8 cellular contexts compared by ENCODE assay signal in the genomic region with DNA sequence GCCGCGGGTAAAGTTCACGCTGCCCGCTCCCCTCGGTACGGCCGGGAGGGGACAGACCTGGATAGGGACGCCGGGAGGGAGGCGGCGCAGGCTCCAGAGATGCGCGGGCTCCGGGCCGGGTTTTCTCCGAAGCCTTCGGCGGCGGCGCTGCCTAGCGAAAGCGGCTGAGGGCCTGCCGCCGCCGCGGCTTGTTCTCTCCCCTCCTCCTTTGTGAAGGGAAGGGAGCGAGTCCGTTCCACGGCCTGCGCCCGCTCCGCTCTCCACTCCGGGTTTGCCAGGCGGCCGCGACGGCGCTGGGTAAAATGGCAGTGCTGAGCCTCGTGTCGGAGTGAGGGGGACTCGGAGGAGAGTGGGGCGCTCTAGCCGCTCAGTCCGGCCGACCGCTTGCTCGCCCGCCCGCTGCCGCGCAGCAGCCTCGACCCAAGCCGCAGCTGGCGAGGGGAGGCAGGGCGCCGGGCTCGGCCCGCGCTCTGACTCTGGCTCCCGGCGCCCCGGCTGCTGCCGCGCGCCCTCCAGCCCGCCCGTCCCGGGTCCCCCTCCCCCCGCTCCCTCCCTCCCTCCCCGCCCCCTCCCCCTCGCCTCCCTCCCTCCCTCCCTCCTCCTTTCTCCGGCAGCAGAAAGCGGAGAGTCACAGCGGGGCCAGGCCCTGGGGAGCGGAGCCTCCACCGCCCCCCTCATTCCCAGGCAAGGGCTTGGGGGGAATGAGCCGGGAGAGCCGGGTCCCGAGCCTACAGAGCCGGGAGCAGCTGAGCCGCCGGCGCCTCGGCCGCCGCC. TPM values are rescaled to one million over a fixed set of nuclear protein-coding genes. Genes with fewer than 3 reads are reported as not detected.
A peak's percentile ranks its signal among the peaks of the same experiment; 100 is the strongest.
DNase-seq lines count a peak whose midpoint lies in the region; ATAC-seq, FAIRE-seq and TF ChIP-seq lines count a peak whose summit lies in the region.

A gene (plus strand): TSS at position 599 of the 774 bp plus-strand sequence. CDS start 389 bp downstream, outside the sequence.

- peaks cover 14 to 73% (median 53%) of the 10 kb centered on the region in 9 donors for H3K4me1 ChIP-seq in heart right ventricle
- peaks cover 36 to 60% (median 54%) of the 10 kb centered on the region in 4 donors for H3K4me1 ChIP-seq in transverse colon

- peaks cover 21% of the 10 kb centered on the region for H3K4me1 Mint-ChIP-seq in T-helper 17 cell

- 0% methylated on average over 49 to 81 of the region's 86 CpGs for WGBS in heart right ventricle, 2 donors
- WGBS in transverse colon (ENCODE audit: low coverage in 1 of 2), 2 donors = 0% methylated on average over 65 of the region's 86 CpGs; no CpG with 5 or more reads in 1 of the 2 donors

- DNase-seq in GM12892 (ENCODE audit: insufficient read length) (peak; percentile 71), NCI-H1694 treated with DMSO at 0.1 percent for 48 hours (lab: John Stamatoyannopoulos, UW) (peak; percentile 88), T-helper 17 cell (peak; percentile 91 to 96 (median 94)), amniotic stem cell (lab: John Stamatoyannopoulos, UW) (peak; percentile 90), heart right ventricle (peak; percentile 95 to 97), posterior cingulate gyrus (peak; percentile 90 to 98 (median 92)), transverse colon (peak; percentile 97)

- peak within 1 kb of the TSS; percentile 98 for H3K4me3 Mint-ChIP-seq in T-helper 17 cell

- intact Hi-C loops in heart right ventricle (cut with DNase I) (loop anchor here in 5 of 10 donors (2.0 to 10.0 kb wide), 4 partner anchors 47 to 93 kb away; a partner anchor contains a TSS), posterior cingulate gyrus (cut with DNase I) (loop anchor here (10.0 kb wide), 1 partner anchor 49 kb away; no protein-coding TSS in a partner anchor), transverse colon (cut with DNase I; ENCODE audit: low total_unique reads) (no loop called here)

- H3K27ac Mint-ChIP-seq in T-helper 17 cell = peak within 1 kb of the TSS; percentile 96

- peak; percentile 95 for TF ChIP-seq POLR2A in GM12892 (IDR thresholded peaks at IDR 0.05; ENCODE audit: low read depth, low read length)
- TF ChIP-seq POLR2A in transverse colon (IDR thresholded peaks at IDR 0.05) = peak; percentile 77

- H3K27me3 Mint-ChIP-seq in T-helper 17 cell = no peaks in the 10 kb centered on the region

- no peaks in the 10 kb centered on the region for H3K27me3 ChIP-seq in heart right ventricle
- H3K27me3 ChIP-seq in transverse colon = no peaks in the 10 kb centered on the region

- ATAC-seq in HG02885 (IDR thresholded peaks at IDR 0.05; ENCODE audit: poor library complexity, unreplicated experiment) (peak; percentile 49), T-helper 17 cell (peak; percentile 69), heart right ventricle (peak; percentile 71 to 82 (median 76))

- TF ChIP-seq EP300 in transverse colon (IDR thresholded peaks at IDR 0.05; ENCODE audit: low read depth) = no peak

- no peaks in the 10 kb centered on the region for H3K9me3 ChIP-seq in T-helper 17 cell (ENCODE audit: control insufficient read depth, low read length, poor library complexity, severe bottlenecking)
- no peaks in the 10 kb centered on the region for H3K9me3 ChIP-seq in heart right ventricle
- H3K9me3 ChIP-seq in transverse colon = no peaks in the 10 kb centered on the region

- H3K27ac ChIP-seq in heart right ventricle = peak within 1 kb of the TSS; percentile 93 to 99 (median 98)
- peak within 1 kb of the TSS; percentile 98 to 100 (median 100) for H3K27ac ChIP-seq in transverse colon

- FAIRE-seq in GM12892 (lab: Jason Lieb, UNC) = peak; percentile 92

- TF ChIP-seq CTCF in heart right ventricle (IDR thresholded peaks at IDR 0.05) = peak in 4 of 9 donors; percentile 3 to 39 (median 20)
- TF ChIP-seq CTCF in transverse colon (IDR thresholded peaks at IDR 0.05) = peak in 2 of 5 experiments; percentile 15 to 21

- H3K36me3 Mint-ChIP-seq in T-helper 17 cell (ENCODE audit: low read depth) = no peaks in the 10 kb centered on the region

- H3K4me3 ChIP-seq in heart right ventricle (peak within 1 kb of the TSS; percentile 72 to 96 (median 92)), transverse colon (peak within 1 kb of the TSS; percentile 90 to 99 (median 93))

- H3K36me3 ChIP-seq in heart right ventricle = no peaks in the 10 kb centered on the region
- H3K36me3 ChIP-seq in transverse colon = no peaks in the 10 kb centered on the region

- in situ Hi-C loops in transverse colon (cut with MboI; ENCODE audit: low pct_ligation_motif_present in 1 of 4, low pct_unique_long_range_greater_than_20kb in 1 of 4, low sequenced_read_pairs in 3 of 4) = loop anchor here (10.0 to 25.0 kb wide), 2 partner anchors 89 to 92 kb away; a partner anchor contains a TSS

RNA-seq across cellular contexts. Expression of the gene that starts here (rescaled TPM):
- 35.4 TPM for polyA plus RNA-seq in GM12892 (2012; ENCODE audit: missing spikeins)
- total RNA-seq in T-helper 17 cell (100 to 1,000 TPM; 134 to 136 TPM), heart right ventricle (10 to 100 TPM; 33.6 to 62.5 (median 45.7) TPM), transverse colon (10 to 100 TPM; 43.4 to 72.0 (median 53.1) TPM)
- polyA plus RNA-seq in heart right ventricle = 10 to 100 TPM; 14.5 to 16.8 TPM

Comparison
In these comparisons a context has a peak if more than half of its experiments do, and no peak if none do; other contexts are left out.
1. Peak in every context shown above with its lines: DNase-seq, ATAC-seq, H3K4me3 ChIP-seq and H3K27ac ChIP-seq.